Comparison of ENCODE assay signal across 8 cellular contexts in genomic region chr10:128047991-128048826, GRCh38.
DNase-seq lines count a peak whose midpoint lies in the region; ATAC-seq, FAIRE-seq and TF ChIP-seq lines count a peak whose summit lies in the region.

No MANE protein-coding gene starts in this region.

- H4K20me1 ChIP-seq in HCT116 (ENCODE audit: insufficient read depth) = no peaks in the 10 kb centered on the region
- peaks cover 14% of the 10 kb centered on the region for H4K20me1 ChIP-seq in OCI-LY3 (ENCODE audit: insufficient read depth, low read length)

- no peak for TF ChIP-seq RAD21 in HCT116 (IDR thresholded peaks at IDR 0.05; ENCODE audit: low read depth)

- H3K9ac ChIP-seq in HCT116 (ENCODE audit: low read length) = peak overlapping the region; percentile 57
- H3K9ac ChIP-seq in OCI-LY3 (ENCODE audit: low read length) = peak overlapping the region; percentile 86

- RAD21 ChIA-PET in HCT116 (lab: Charles Lee; ENCODE audit: low non-redundant PET in 1 of 2, low total read pairs in 2 of 2, uncharacterized antibody in 2 of 2, unreplicated experiment in 2 of 2) = interaction anchor here in 1 of 2 experiments (0.9 kb wide), 1 partner anchor 21 kb away, joined by 3 read pairs; no protein-coding TSS in a partner anchor

- DNase-seq in HCT116 (ENCODE audit: low read depth, low spot score) (no peak), dermis blood vessel endothelial cell (peak; percentile 66), foreskin fibroblast (no peak), GM12892 (ENCODE audit: insufficient read length) (no peak), progenitor cell of endocrine pancreas (ENCODE audit: low spot score, unreplicated experiment) (no peak)

- H3K4me3 Mint-ChIP-seq in progenitor cell of endocrine pancreas (ENCODE audit: low read depth) = no peak overlapping the region

- H3K4me3 ChIP-seq in HCT116 (replicated peaks in 1 of 2; ENCODE audit: low read depth in 1 of 2, low read length in 2 of 2) = peak overlapping the region; percentile 43 to 52
- peak overlapping the region; percentile 96 for H3K4me3 ChIP-seq in OCI-LY3 (ENCODE audit: low read length)
- peak overlapping the region; percentile 48 to 58 for H3K4me3 ChIP-seq in muscle layer of duodenum (ENCODE audit: low read depth in 1 of 2, low read length in 2 of 2)
- H3K4me3 ChIP-seq in foreskin fibroblast (ENCODE audit: low read depth in 1 of 2, low read length in 2 of 2) = no peak overlapping the region

- H3K4me1 Mint-ChIP-seq in progenitor cell of endocrine pancreas (ENCODE audit: low read depth) = peaks cover 10% of the 10 kb centered on the region

- POLR2A ChIA-PET in HCT116 (lab: Charles Lee) = interaction anchor here (0.6 to 1.6 kb wide), 4 partner anchors 10 to 305 kb away, joined by 3 to 6 read pairs (median 4); no protein-coding TSS in a partner anchor

- no peaks in the 10 kb centered on the region for H3K27me3 ChIP-seq in HCT116 (ENCODE audit: insufficient read depth, low read length)
- H3K27me3 ChIP-seq in OCI-LY3 (ENCODE audit: low read depth, low read length) = no peaks in the 10 kb centered on the region
- no peaks in the 10 kb centered on the region for H3K27me3 ChIP-seq in muscle layer of duodenum (ENCODE audit: low read depth, low read length)

- H3K27ac Mint-ChIP-seq in progenitor cell of endocrine pancreas = no peak overlapping the region

- H2AFZ ChIP-seq in HCT116 (ENCODE audit: low read depth, low read length, poor library complexity, severe bottlenecking) = no peak overlapping the region
- H2AFZ ChIP-seq in OCI-LY3 (ENCODE audit: low read depth, low read length) = no peak overlapping the region

- no TSS peak for BruUV-seq in HCT116 (replicated peaks; lab: Mats Ljungman, UMichigan)

- H3K27me3 Mint-ChIP-seq in progenitor cell of endocrine pancreas = peaks cover 4% of the 10 kb centered on the region

- no peaks in the 10 kb centered on the region for H3K9me3 Mint-ChIP-seq in progenitor cell of endocrine pancreas (ENCODE audit: low read depth)

- TF ChIP-seq POLR2A in HCT116 (IDR thresholded peaks at IDR 0.05; ENCODE audit: borderline replicate concordance, extremely low read depth, insufficient read depth, insufficient read length) (no peak), GM12892 (IDR thresholded peaks at IDR 0.05; ENCODE audit: low read depth, low read length) (no peak)

- H3K4me2 ChIP-seq in HCT116 (ENCODE audit: low read length) (peak overlapping the region; percentile 77), OCI-LY3 (ENCODE audit: low read length) (peak overlapping the region; percentile 94)

- H3K36me3 ChIP-seq in HCT116 (ENCODE audit: control insufficient read depth in 1 of 2, insufficient read depth in 2 of 2, low read length in 2 of 2) (no peaks in the 10 kb centered on the region), OCI-LY3 (replicated peaks; ENCODE audit: low read depth, low read length) (peaks cover 37% of the 10 kb centered on the region), muscle layer of duodenum (ENCODE audit: control insufficient read depth in 1 of 2, insufficient read depth in 2 of 2, low read length in 2 of 2) (peaks cover 0 to 3% of the 10 kb centered on the region in 2 donors)

- no peaks in the 10 kb centered on the region for H3K36me3 Mint-ChIP-seq in progenitor cell of endocrine pancreas (ENCODE audit: insufficient read depth)

- TF ChIP-seq CTCF in HCT116 (IDR thresholded peaks at IDR 0.05 in 2 of 3, conservative IDR thresholded peaks at IDR 0.05 in 1 of 3; ENCODE audit: borderline replicate concordance in 1 of 3, insufficient read depth in 1 of 3, low read depth in 2 of 3, low read length in 2 of 3) = no peak
- TF ChIP-seq CTCF in OCI-LY3 (IDR thresholded peaks at IDR 0.05; ENCODE audit: low read depth, low read length) = no peak
- no peak for TF ChIP-seq CTCF in foreskin fibroblast (IDR thresholded peaks at IDR 0.05; ENCODE audit: low read depth, low read length)
- no peak for TF ChIP-seq CTCF in progenitor cell of endocrine pancreas (IDR thresholded peaks at IDR 0.05; ENCODE audit: unreplicated experiment)

- no peak overlapping the region for H3K27ac ChIP-seq in HCT116 (ENCODE audit: low read depth, low read length)
- peak overlapping the region; percentile 81 for H3K27ac ChIP-seq in OCI-LY3 (ENCODE audit: low read length)
- peak overlapping the region; percentile 83 for H3K27ac ChIP-seq in muscle layer of duodenum (ENCODE audit: low read length)

- ATAC-seq in GM18498 (IDR thresholded peaks at IDR 0.05; ENCODE audit: unreplicated experiment) (peak; percentile 42), HCT116 (no peak)

- H3K9me3 ChIP-seq in HCT116 (ENCODE audit: control insufficient read depth in 1 of 2, insufficient read depth in 1 of 2, low read depth in 1 of 2, low read length in 2 of 2) (no peaks in the 10 kb centered on the region), OCI-LY3 (ENCODE audit: insufficient read depth, low read length) (no peaks in the 10 kb centered on the region), muscle layer of duodenum (ENCODE audit: control insufficient read depth in 1 of 2, low read length in 2 of 2) (no peaks in the 10 kb centered on the region)

- H3K4me1 ChIP-seq in HCT116 (ENCODE audit: control insufficient read depth in 1 of 2, insufficient read depth in 2 of 2, low read length in 2 of 2) = peaks cover 10 to 23% of the 10 kb centered on the region in 2 experiments; a peak in 3 of 4 replicates
- peaks cover 52% of the 10 kb centered on the region for H3K4me1 ChIP-seq in OCI-LY3 (ENCODE audit: low read length)
- peaks cover 9% of the 10 kb centered on the region in 2 donors for H3K4me1 ChIP-seq in muscle layer of duodenum (ENCODE audit: control insufficient read depth in 1 of 2, insufficient read depth in 2 of 2, low read length in 2 of 2)

- CTCF ChIA-PET in HCT116 (lab: Charles Lee) = interaction anchor here (1.1 to 3.2 kb wide), 7 partner anchors 8 to 194 kb away, joined by 3 to 35 read pairs (median 4); no protein-coding TSS in a partner anchor

- H3K79me2 ChIP-seq in HCT116 (ENCODE audit: insufficient read depth, low read length) = no peaks in the 10 kb centered on the region
- peaks cover 66% of the 10 kb centered on the region for H3K79me2 ChIP-seq in OCI-LY3 (ENCODE audit: low read length)

- no peaks in the 10 kb centered on the region for H3K9me2 ChIP-seq in HCT116 (ENCODE audit: insufficient read depth)

- intact Hi-C loops in HCT116 (cut with micrococcal nuclease) = no loop called here

- no peak for FAIRE-seq in GM12892 (lab: Jason Lieb, UNC)

TF ChIP-seq in HCT116, 20 proteins besides CTCF, POLR2A, EP300 and RAD21:
- no peak for TF ChIP-seq CEBPB (IDR thresholded peaks at IDR 0.05; ENCODE audit: low read depth)

Comparison
In these comparisons a context has a peak if more than half of its experiments do, and no peak if none do; other contexts are left out.
1. H3K4me3 ChIP-seq: peak in HCT116 (2 of 2), OCI-LY3 (single experiment) and muscle layer of duodenum (2 of 2); none in foreskin fibroblast (0 of 2).